Comparison of ENCODE assay signal across 20 cellular contexts in genomic region chr6:143005816-143006215, GRCh38.
"Had no signal": no experiment of that assay in that cellular context is flagged by ENCODE, and none has a peak within 500 bp of the region (broad histone marks: within the 10 kb centered on the region; RNA-seq: fewer than 3 reads in every experiment).

No MANE protein-coding gene starts in this region.

- H3K36me3 Mint-ChIP-seq: immature natural killer cell, mesothelial cell of epicardium, natural killer cell, neural progenitor cell had no signal

- DNase-seq: cortex of kidney; dorsolateral prefrontal cortex; effector CD8-positive, alpha-beta T cell; foreskin keratinocyte; immature natural killer cell; left lung; lower lobe of right lung; natural killer cell; nucleus accumbens; ovary; stimulated activated CD4-positive, alpha-beta T cell treated with anti-CD3 and anti-CD28 coated beads, Interleukin-2, amount 100 ng/mL, for 48 hours; stimulated activated naive CD8-positive, alpha-beta T cell treated with anti-CD3 and anti-CD28 coated beads, Interleukin-15, Interleukin-2, amounts not matched to agents 100 U/mL and 50 U/mL, for 24 hours; tibial artery; upper lobe of right lung had no signal

- H3K4me1 Mint-ChIP-seq: immature natural killer cell, memory B cell, mesothelial cell of epicardium, natural killer cell, neural progenitor cell had no signal

- H3K4me3 ChIP-seq: dorsolateral prefrontal cortex, left lung, lower lobe of right lung, neural progenitor cell, ovary, right atrium auricular region, smooth muscle cell, tibial artery, upper lobe of right lung, vagina had no signal

- H3K36me3 ChIP-seq: left lung, lower lobe of right lung, neural progenitor cell, ovary, right atrium auricular region, tibial artery, upper lobe of right lung, vagina had no signal

- H3K27ac Mint-ChIP-seq: immature natural killer cell, memory B cell, mesothelial cell of epicardium, natural killer cell, neural progenitor cell had no signal

- H3K27ac ChIP-seq: dorsolateral prefrontal cortex, foreskin keratinocyte, left lung, lower lobe of right lung, neural progenitor cell, ovary, right atrium auricular region, tibial artery, upper lobe of right lung, vagina had no signal

- H3K4me1 ChIP-seq: foreskin keratinocyte, left lung, lower lobe of right lung, neural progenitor cell, right atrium auricular region, tibial artery, upper lobe of right lung, vagina had no signal

- ATAC-seq: foreskin keratinocyte; left lung; lower lobe of right lung; natural killer cell; stimulated activated naive CD8-positive, alpha-beta T cell treated with anti-CD3 and anti-CD28 coated beads, Interleukin-15, Interleukin-2, amounts not matched to agents 100 U/mL and 50 U/mL, for 24 hours; upper lobe of right lung had no signal

- H3K9ac ChIP-seq: neural progenitor cell had no signal

- H3K4me2 ChIP-seq: neural progenitor cell, smooth muscle cell had no signal

- H3K27me3 ChIP-seq: dorsolateral prefrontal cortex, foreskin keratinocyte, left lung, neural progenitor cell, ovary, right atrium auricular region, tibial artery, upper lobe of right lung, vagina had no signal

- H2AFZ ChIP-seq: neural progenitor cell had no signal

- H3K9me3 Mint-ChIP-seq: immature natural killer cell, mesothelial cell of epicardium, natural killer cell, neural progenitor cell had no signal

- H3K9me3 ChIP-seq: left lung, lower lobe of right lung, ovary, right atrium auricular region, tibial artery, upper lobe of right lung, vagina had no signal

- H3K4me3 Mint-ChIP-seq: immature natural killer cell, memory B cell, mesothelial cell of epicardium, natural killer cell, neural progenitor cell had no signal
